1 cellular context compared by ENCODE assay signal in the genomic region with DNA sequence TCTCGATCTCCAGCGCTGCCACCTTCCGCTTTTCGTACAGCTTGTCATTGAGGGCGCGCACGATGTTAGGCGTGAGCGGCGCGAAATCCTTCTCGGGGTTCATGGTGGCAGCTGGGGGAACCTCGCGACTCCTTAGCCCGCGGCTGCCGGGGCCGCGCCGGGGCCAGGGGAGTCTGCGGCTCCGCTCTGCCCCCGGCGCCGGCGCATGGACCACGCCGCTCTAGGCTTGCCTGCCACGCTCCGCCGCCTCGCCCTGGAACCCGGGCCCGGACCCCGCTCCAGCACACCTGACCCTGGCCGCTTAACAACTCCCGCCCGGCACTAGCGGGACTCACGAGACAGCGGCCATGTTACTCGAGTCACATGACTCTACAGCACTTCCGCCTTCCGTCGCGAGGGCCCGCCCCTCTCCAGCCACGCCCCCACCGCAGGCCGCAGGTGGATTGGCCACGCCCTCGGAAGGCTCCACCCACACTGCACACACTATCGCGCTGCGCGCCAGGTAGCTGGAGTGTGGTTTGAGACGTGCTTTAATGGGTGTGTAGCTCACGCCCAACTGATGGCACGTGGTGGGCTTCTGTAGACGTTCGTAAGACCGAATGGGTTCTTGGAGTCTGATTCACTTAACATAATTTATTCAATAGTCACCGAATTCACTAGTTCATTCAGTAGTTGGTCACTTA.
TF ChIP-seq lines count a peak whose summit lies in the region.

Gene VAC14, minus strand, starts transcription at position 361 of the 683 bp plus-strand sequence. Its CDS starts 258 bp downstream, at position 103.

TF ChIP-seq in HepG2, 621 proteins besides CTCF, POLR2A, EP300 and RAD21 (continued from another document and continues in another):
- TF ChIP-seq E2F2 (CRISPR knock-in tag; IDR thresholded peaks at IDR 0.05; ENCODE audit: borderline replicate concordance): no peak
- TF ChIP-seq ZBTB44 (CRISPR knock-in tag; IDR thresholded peaks at IDR 0.05): peak; percentile 77
- peak; percentile 66 for TF ChIP-seq HCFC1 (IDR thresholded peaks at IDR 0.05; ENCODE audit: low read depth, low read length)
- TF ChIP-seq NFE2L1 (CRISPR knock-in tag; IDR thresholded peaks at IDR 0.05; ENCODE audit: borderline replicate concordance): 0 out of 2 replicates have a peak, but pooled peaks have one; percentile 4
- no peak for TF ChIP-seq PAX8 (CRISPR knock-in tag; IDR thresholded peaks at IDR 0.05; ENCODE audit: borderline replicate concordance)
- TF ChIP-seq, protein P1, sequence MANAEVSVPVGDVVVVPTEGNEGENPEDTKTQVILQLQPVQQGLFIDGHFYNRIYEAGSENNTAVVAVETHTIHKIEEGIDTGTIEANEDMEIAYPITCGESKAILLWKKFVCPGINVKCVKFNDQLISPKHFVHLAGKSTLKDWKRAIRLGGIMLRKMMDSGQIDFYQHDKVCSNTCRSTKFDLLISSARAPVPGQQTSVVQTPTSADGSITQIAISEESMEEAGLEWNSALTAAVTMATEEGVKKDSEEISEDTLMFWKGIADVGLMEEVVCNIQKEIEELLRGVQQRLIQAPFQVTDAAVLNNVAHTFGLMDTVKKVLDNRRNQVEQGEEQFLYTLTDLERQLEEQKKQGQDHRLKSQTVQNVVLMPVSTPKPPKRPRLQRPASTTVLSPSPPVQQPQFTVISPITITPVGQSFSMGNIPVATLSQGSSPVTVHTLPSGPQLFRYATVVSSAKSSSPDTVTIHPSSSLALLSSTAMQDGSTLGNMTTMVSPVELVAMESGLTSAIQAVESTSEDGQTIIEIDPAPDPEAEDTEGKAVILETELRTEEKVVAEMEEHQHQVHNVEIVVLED (CRISPR knock-in tag; IDR thresholded peaks at IDR 0.05; ENCODE audit: borderline replicate concordance): peak; percentile 82
- peak; percentile 89; the same call in 1 of the 2 replicates for TF ChIP-seq ZNF605 (CRISPR knock-in tag; IDR thresholded peaks at IDR 0.05)
- no peak for TF ChIP-seq RFX3 (CRISPR knock-in tag; IDR thresholded peaks at IDR 0.05)
- TF ChIP-seq BHLHE40 (IDR thresholded peaks at IDR 0.05; ENCODE audit: low read length): peak; percentile 94
- TF ChIP-seq ZNF558 (CRISPR knock-in tag; IDR thresholded peaks at IDR 0.05; ENCODE audit: borderline replicate concordance): 0 out of 2 replicates have a peak, but pooled peaks have one; percentile 78
- TF ChIP-seq ATF1 (CRISPR knock-in tag; IDR thresholded peaks at IDR 0.05): no peak
- peak; percentile 65; the same call in 1 of the 2 replicates for TF ChIP-seq TOPORS (CRISPR knock-in tag; IDR thresholded peaks at IDR 0.05)
- TF ChIP-seq RORA (CRISPR knock-in tag; IDR thresholded peaks at IDR 0.05): no peak
- TF ChIP-seq, protein P2, sequence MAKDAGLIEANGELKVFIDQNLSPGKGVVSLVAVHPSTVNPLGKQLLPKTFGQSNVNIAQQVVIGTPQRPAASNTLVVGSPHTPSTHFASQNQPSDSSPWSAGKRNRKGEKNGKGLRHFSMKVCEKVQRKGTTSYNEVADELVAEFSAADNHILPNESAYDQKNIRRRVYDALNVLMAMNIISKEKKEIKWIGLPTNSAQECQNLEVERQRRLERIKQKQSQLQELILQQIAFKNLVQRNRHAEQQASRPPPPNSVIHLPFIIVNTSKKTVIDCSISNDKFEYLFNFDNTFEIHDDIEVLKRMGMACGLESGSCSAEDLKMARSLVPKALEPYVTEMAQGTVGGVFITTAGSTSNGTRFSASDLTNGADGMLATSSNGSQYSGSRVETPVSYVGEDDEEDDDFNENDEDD (CRISPR knock-in tag; IDR thresholded peaks at IDR 0.05; ENCODE audit: borderline replicate concordance): peak; percentile 85
- TF ChIP-seq RAD51 (IDR thresholded peaks at IDR 0.05; ENCODE audit: borderline replicate concordance): peak; percentile 90
- TF ChIP-seq ZNF343 (CRISPR knock-in tag; IDR thresholded peaks at IDR 0.05): 0 out of 2 replicates have a peak, but pooled peaks have one; percentile 56
- TF ChIP-seq, protein P3, sequence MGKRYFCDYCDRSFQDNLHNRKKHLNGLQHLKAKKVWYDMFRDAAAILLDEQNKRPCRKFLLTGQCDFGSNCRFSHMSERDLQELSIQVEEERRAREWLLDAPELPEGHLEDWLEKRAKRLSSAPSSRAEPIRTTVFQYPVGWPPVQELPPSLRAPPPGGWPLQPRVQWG (CRISPR knock-in tag; IDR thresholded peaks at IDR 0.05; ENCODE audit: borderline replicate concordance, low read depth): no peak
- TF ChIP-seq SNAPC2 (CRISPR knock-in tag; IDR thresholded peaks at IDR 0.05): 0 out of 2 replicates have a peak, but pooled peaks have one; percentile 77
- TF ChIP-seq ZNF619 (CRISPR knock-in tag; IDR thresholded peaks at IDR 0.05): peak; percentile 90; the same call in 1 of the 2 replicates
- no peak for TF ChIP-seq IRX3 (CRISPR knock-in tag; IDR thresholded peaks at IDR 0.05; ENCODE audit: borderline replicate concordance, low read depth)
- TF ChIP-seq ZBTB3 (CRISPR knock-in tag; IDR thresholded peaks at IDR 0.05; ENCODE audit: borderline replicate concordance, low read depth): no peak
- TF ChIP-seq, protein P4, sequence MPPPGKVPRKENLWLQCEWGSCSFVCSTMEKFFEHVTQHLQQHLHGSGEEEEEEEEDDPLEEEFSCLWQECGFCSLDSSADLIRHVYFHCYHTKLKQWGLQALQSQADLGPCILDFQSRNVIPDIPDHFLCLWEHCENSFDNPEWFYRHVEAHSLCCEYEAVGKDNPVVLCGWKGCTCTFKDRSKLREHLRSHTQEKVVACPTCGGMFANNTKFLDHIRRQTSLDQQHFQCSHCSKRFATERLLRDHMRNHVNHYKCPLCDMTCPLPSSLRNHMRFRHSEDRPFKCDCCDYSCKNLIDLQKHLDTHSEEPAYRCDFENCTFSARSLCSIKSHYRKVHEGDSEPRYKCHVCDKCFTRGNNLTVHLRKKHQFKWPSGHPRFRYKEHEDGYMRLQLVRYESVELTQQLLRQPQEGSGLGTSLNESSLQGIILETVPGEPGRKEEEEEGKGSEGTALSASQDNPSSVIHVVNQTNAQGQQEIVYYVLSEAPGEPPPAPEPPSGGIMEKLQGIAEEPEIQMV (CRISPR knock-in tag; IDR thresholded peaks at IDR 0.05; ENCODE audit: low read depth): no peak
- peak; percentile 52; the same call in 1 of the 2 replicates for TF ChIP-seq AKAP8 (CRISPR knock-in tag; IDR thresholded peaks at IDR 0.05)
- TF ChIP-seq ZNF136 (CRISPR knock-in tag; IDR thresholded peaks at IDR 0.05; ENCODE audit: low read depth): no peak
- no peak for TF ChIP-seq ZNF326 (CRISPR knock-in tag; IDR thresholded peaks at IDR 0.05; ENCODE audit: borderline replicate concordance)
- TF ChIP-seq WIZ (CRISPR knock-in tag; IDR thresholded peaks at IDR 0.05): peak; percentile 50; the same call in 1 of the 2 replicates
- no peak for TF ChIP-seq NAIF1 (CRISPR knock-in tag; IDR thresholded peaks at IDR 0.05; ENCODE audit: borderline replicate concordance)
- TF ChIP-seq CBX5 (CRISPR knock-in tag; IDR thresholded peaks at IDR 0.05; ENCODE audit: borderline replicate concordance): peak; percentile 85
- no peak for TF ChIP-seq ZKSCAN5 (CRISPR knock-in tag; IDR thresholded peaks at IDR 0.05)
- no peak for TF ChIP-seq ZNF274 (CRISPR knock-in tag; IDR thresholded peaks at IDR 0.05)
- peak; percentile 93; the same call in 1 of the 2 replicates for TF ChIP-seq TAF1 (CRISPR knock-in tag; IDR thresholded peaks at IDR 0.05)
- peak; percentile 96 for TF ChIP-seq KLF9 (CRISPR knock-in tag; IDR thresholded peaks at IDR 0.05; ENCODE audit: low read depth)
- TF ChIP-seq ZNF232 (CRISPR knock-in tag; IDR thresholded peaks at IDR 0.05; ENCODE audit: borderline replicate concordance): no peak
- TF ChIP-seq SMARCC2 (IDR thresholded peaks at IDR 0.05): no peak
- no peak for TF ChIP-seq ZSCAN21 (CRISPR knock-in tag; IDR thresholded peaks at IDR 0.05; ENCODE audit: borderline replicate concordance)
- TF ChIP-seq MXI1 (IDR thresholded peaks at IDR 0.05; ENCODE audit: borderline replicate concordance, low read depth, low read length): peak; percentile 93; the same call in 1 of the 3 replicates
- peak; percentile 93; the same call in 1 of the 2 replicates for TF ChIP-seq YEATS2 (CRISPR knock-in tag; IDR thresholded peaks at IDR 0.05; ENCODE audit: borderline replicate concordance)
- TF ChIP-seq MXD4 (CRISPR knock-in tag; IDR thresholded peaks at IDR 0.05): peak; percentile 98
- TF ChIP-seq ZNF567 (CRISPR knock-in tag; IDR thresholded peaks at IDR 0.05; ENCODE audit: borderline replicate concordance): peak; percentile 79; the same call in 1 of the 2 replicates
- TF ChIP-seq ZNF780A (CRISPR knock-in tag; IDR thresholded peaks at IDR 0.05): peak; percentile 50; the same call in 1 of the 2 replicates
- TF ChIP-seq ZNF503 (CRISPR knock-in tag; IDR thresholded peaks at IDR 0.05): no peak; the same call in 1 of the 2 replicates
- TF ChIP-seq ZNF629 (CRISPR knock-in tag; conservative IDR thresholded peaks at IDR 0.05): no peak
- peak; percentile 34 for TF ChIP-seq MED8 (CRISPR knock-in tag; IDR thresholded peaks at IDR 0.05; ENCODE audit: insufficient replicate concordance)
- TF ChIP-seq, protein P5, sequence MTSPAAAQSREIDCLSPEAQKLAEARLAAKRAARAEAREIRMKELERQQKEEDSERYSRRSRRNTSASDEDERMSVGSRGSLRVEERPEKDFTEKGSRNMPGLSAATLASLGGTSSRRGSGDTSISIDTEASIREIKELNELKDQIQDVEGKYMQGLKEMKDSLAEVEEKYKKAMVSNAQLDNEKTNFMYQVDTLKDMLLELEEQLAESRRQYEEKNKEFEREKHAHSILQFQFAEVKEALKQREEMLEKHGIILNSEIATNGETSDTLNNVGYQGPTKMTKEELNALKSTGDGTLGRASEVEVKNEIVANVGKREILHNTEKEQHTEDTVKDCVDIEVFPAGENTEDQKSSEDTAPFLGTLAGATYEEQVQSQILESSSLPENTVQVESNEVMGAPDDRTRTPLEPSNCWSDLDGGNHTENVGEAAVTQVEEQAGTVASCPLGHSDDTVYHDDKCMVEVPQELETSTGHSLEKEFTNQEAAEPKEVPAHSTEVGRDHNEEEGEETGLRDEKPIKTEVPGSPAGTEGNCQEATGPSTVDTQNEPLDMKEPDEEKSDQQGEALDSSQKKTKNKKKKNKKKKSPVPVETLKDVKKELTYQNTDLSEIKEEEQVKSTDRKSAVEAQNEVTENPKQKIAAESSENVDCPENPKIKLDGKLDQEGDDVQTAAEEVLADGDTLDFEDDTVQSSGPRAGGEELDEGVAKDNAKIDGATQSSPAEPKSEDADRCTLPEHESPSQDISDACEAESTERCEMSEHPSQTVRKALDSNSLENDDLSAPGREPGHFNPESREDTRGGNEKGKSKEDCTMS (CRISPR knock-in tag; conservative IDR thresholded peaks at IDR 0.05): 0 out of 2 replicates have a peak, but pooled peaks have one; percentile 71
- TF ChIP-seq SIX1 (CRISPR knock-in tag; IDR thresholded peaks at IDR 0.05; ENCODE audit: borderline replicate concordance): no peak
- 0 out of 2 replicates have a peak, but pooled peaks have one; percentile 36 for TF ChIP-seq ZNF607 (CRISPR knock-in tag; IDR thresholded peaks at IDR 0.05; ENCODE audit: borderline replicate concordance)
- TF ChIP-seq ZNF180 (CRISPR knock-in tag; IDR thresholded peaks at IDR 0.05; ENCODE audit: borderline replicate concordance, low read depth): no peak
